Comparison of ENCODE assay signal across 8 cellular contexts in genomic region chr10:11823989-11824346, GRCh38. TPM values are rescaled to one million over a fixed set of nuclear protein-coding genes. Genes with fewer than 3 reads are reported as not detected.
DNase-seq lines count a peak whose midpoint lies in the region; ATAC-seq and TF ChIP-seq lines count a peak whose summit lies in the region.

No MANE protein-coding gene starts in this region.

- TF ChIP-seq CTCF in adrenal gland (IDR thresholded peaks at IDR 0.05), result no peak
- no peak for TF ChIP-seq CTCF in kidney epithelial cell (IDR thresholded peaks at IDR 0.05; ENCODE audit: insufficient read depth, low read length, poor library complexity, severe bottlenecking)
- TF ChIP-seq CTCF in thoracic aorta (IDR thresholded peaks at IDR 0.05), result no peak

- H3K36me3 ChIP-seq in adrenal gland (replicated peaks in 1 of 2) (no peaks in the 10 kb centered on the region), kidney epithelial cell (ENCODE audit: control insufficient read depth, insufficient read depth, low read length) (no peaks in the 10 kb centered on the region), thoracic aorta (no peaks in the 10 kb centered on the region)

- no peak for TF ChIP-seq POLR2A in adrenal gland (IDR thresholded peaks at IDR 0.05)

- H3K27ac Mint-ChIP-seq in activated CD4-positive, alpha-beta T cell treated with anti-CD3 and anti-CD28 coated beads, Interleukin-2, amount 10 ng/mL, durations not matched to agents 24 days and 14 days, result no peak overlapping the region

- H3K36me3 Mint-ChIP-seq in activated CD4-positive, alpha-beta T cell treated with anti-CD3 and anti-CD28 coated beads, Interleukin-2, amount 10 ng/mL, durations not matched to agents 24 days and 14 days (ENCODE audit: low read depth), result no peaks in the 10 kb centered on the region

- H3K4me3 ChIP-seq in adrenal gland, result peak overlapping the region in 1 of 4 donors; percentile 56
- H3K4me3 ChIP-seq in kidney epithelial cell (ENCODE audit: low read depth, low read length), result peak overlapping the region; percentile 96
- peak overlapping the region; percentile 95 for H3K4me3 ChIP-seq in thoracic aorta

- ATAC-seq in thoracic aorta (ENCODE audit: insufficient number of reproducible peaks, low FRiP score, low read depth) (no peak), GM19023 (IDR thresholded peaks at IDR 0.05; ENCODE audit: unreplicated experiment) (no peak), GM19324 (IDR thresholded peaks at IDR 0.05; ENCODE audit: low FRiP score, unreplicated experiment) (no peak), GM21576 (IDR thresholded peaks at IDR 0.05; ENCODE audit: unreplicated experiment) (no peak)

- H3K27me3 Mint-ChIP-seq in activated CD4-positive, alpha-beta T cell treated with anti-CD3 and anti-CD28 coated beads, Interleukin-2, amount 10 ng/mL, durations not matched to agents 24 days and 14 days, result peaks cover 60% of the 10 kb centered on the region

- no peak for DNase-seq in activated CD4-positive, alpha-beta T cell treated with anti-CD3 and anti-CD28 coated beads, Interleukin-2, amount 10 ng/mL, durations not matched to agents 24 days and 14 days
- no peak for DNase-seq in activated CD4-positive, alpha-beta T cell treated with anti-CD3 and anti-CD28 coated beads for 48 hours
- no peak for DNase-seq in adrenal gland
- no peak for DNase-seq in kidney epithelial cell (ENCODE audit: low read depth)
- DNase-seq in thoracic aorta (ENCODE audit: low spot score), result no peak

- H3K4me1 Mint-ChIP-seq in activated CD4-positive, alpha-beta T cell treated with anti-CD3 and anti-CD28 coated beads, Interleukin-2, amount 10 ng/mL, durations not matched to agents 24 days and 14 days, result peaks cover 7% of the 10 kb centered on the region

- H3K9me3 ChIP-seq in adrenal gland (replicated peaks in 1 of 3) (no peaks in the 10 kb centered on the region), thoracic aorta (no peaks in the 10 kb centered on the region)

- intact Hi-C loops in activated CD4-positive, alpha-beta T cell treated with anti-CD3 and anti-CD28 coated beads, Interleukin-2, amount 10 ng/mL, durations not matched to agents 24 days and 14 days (cut with micrococcal nuclease), result loop anchor here (5.0 kb wide), 1 partner anchor 38 kb away; no protein-coding TSS in a partner anchor
- intact Hi-C loops in adrenal gland (cut with DNase I), result no loop called here

- H3K4me1 ChIP-seq in adrenal gland (replicated peaks in 1 of 2) (no peaks in the 10 kb centered on the region), thoracic aorta (ENCODE audit: control insufficient read depth in 1 of 2, low read depth in 2 of 2) (no peaks in the 10 kb centered on the region)

- peak overlapping the region in 3 of 5 donors; percentile 9 to 80 (median 64) for H3K27ac ChIP-seq in adrenal gland
- peak overlapping the region in 1 of 2 donors; percentile 45 for H3K27ac ChIP-seq in thoracic aorta

- H3K27me3 ChIP-seq in adrenal gland, result peaks cover 18% of the 10 kb centered on the region
- no peaks in the 10 kb centered on the region for H3K27me3 ChIP-seq in kidney epithelial cell (ENCODE audit: control insufficient read depth, insufficient read depth, low read length)
- H3K27me3 ChIP-seq in thoracic aorta (replicated peaks; ENCODE audit: insufficient read depth), result no peaks in the 10 kb centered on the region

- H3K4me3 Mint-ChIP-seq in activated CD4-positive, alpha-beta T cell treated with anti-CD3 and anti-CD28 coated beads, Interleukin-2, amount 10 ng/mL, durations not matched to agents 24 days and 14 days, result peak overlapping the region; percentile 73

- 27 to 34% (median 28%) methylated on average over 6 of the region's 6 CpGs for WGBS in adrenal gland, 4 donors

- no peaks in the 10 kb centered on the region for H3K9me3 Mint-ChIP-seq in activated CD4-positive, alpha-beta T cell treated with anti-CD3 and anti-CD28 coated beads, Interleukin-2, amount 10 ng/mL, durations not matched to agents 24 days and 14 days

RNA-seq across cellular contexts. Expression of gene PROSER2, which starts 0.8 kb away (rescaled TPM):
- total RNA-seq in activated CD4-positive, alpha-beta T cell treated with anti-CD3 and anti-CD28 coated beads, Interleukin-2, amount 10 ng/mL, durations not matched to agents 24 days and 14 days, result 0.24 and 0.37 TPM in 2 replicates
- 10 to 100 TPM in 1 of 8 donors, 1 to 10 TPM in 7; 1.0 to 16.6 (median 4.5) TPM for total RNA-seq in adrenal gland
- 1 to 10 TPM in 2 of 3 donors, under 1 TPM in 1; 0.82 to 1.7 (median 1.5) TPM for polyA plus RNA-seq in adrenal gland
- 47.6 and 58.8 TPM in 2 replicates for total RNA-seq in kidney epithelial cell
- 1 to 10 TPM; 6.2 to 9.5 TPM for total RNA-seq in thoracic aorta
